9 cellular contexts compared by ENCODE assay signal in the genomic region with DNA sequence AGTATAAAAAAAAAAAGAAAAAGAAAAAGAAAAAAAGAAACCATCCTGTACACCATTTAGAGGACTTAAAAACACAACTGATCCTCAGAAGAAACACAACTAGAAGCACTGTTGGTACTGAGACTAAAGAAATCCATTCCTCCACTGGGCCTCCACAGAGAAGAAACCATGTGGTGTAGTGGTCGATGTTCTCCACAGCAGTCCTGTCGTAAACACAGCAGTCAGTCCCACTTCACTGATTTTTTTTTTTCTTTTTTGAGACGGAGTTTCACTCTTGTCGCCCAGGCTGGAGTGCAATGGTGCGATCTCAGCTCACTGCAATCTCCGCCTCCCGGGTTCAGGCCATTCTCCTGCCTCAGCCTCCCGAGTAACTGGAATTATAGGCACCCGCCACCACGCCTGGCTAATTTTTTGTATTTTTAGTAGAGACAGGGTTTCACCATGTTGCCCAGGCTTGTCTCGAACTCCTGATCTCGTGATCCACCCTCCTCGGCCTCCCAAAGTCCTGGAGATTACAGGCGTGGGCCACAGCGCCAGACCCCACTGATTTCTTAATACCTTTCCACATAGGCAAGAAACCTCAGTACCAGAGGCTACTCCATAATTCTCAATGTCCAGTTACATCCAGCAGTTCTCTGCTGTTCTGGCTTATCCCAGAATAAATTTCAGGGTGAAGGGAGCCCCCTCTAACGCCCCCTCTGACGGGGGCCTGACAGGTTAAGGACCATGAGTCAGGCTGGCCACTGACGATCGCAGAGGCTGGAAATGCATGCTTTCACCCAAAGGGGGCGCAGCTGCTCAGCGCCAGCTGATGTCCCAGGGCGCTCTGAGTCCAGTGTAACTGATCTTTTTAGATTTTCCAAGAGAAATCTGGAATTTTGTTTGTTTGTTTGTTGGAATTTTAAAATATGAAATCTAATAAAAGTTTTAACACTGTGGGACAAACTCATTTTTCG. TPM values are rescaled to one million over a fixed set of nuclear protein-coding genes. Genes with fewer than 3 reads are reported as not detected.
DNase-seq lines count a peak whose midpoint lies in the region; ATAC-seq, FAIRE-seq and TF ChIP-seq lines count a peak whose summit lies in the region.
"Had no signal": no experiment of that assay in that cellular context is flagged by ENCODE, and none has a peak within 500 bp of the region (broad histone marks: within the 10 kb centered on the region; RNA-seq: fewer than 3 reads in every experiment).

No MANE protein-coding gene starts in this region.

- no peak for ATAC-seq in HG03280 (IDR thresholded peaks at IDR 0.05; ENCODE audit: unreplicated experiment)

- H3K9ac ChIP-seq in SU-DHL-6 (ENCODE audit: low read length) (no peak overlapping the region), trophoblast cell (ENCODE audit: low read length) (no peak overlapping the region)

- H3K79me2 ChIP-seq in SU-DHL-6 (ENCODE audit: insufficient read depth, low read length) (no peaks in the 10 kb centered on the region), trophoblast cell (ENCODE audit: control insufficient read depth, insufficient read depth, low read length, poor library complexity) (no peaks in the 10 kb centered on the region)

- DNase-seq in AG09319 (ENCODE audit: extremely low read depth, low read depth) (no peak), GOT3 (lab: John Stamatoyannopoulos, UW) (peak; percentile 11), fibroblast of peridontal ligament (ENCODE audit: extremely low read depth) (peak; percentile 53), trophoblast cell (peak; percentile 21 to 72), GM19238 (ENCODE audit: insufficient read length, low spot score) (no peak), GM19239 (ENCODE audit: insufficient read length, low spot score) (no peak)

- H3K9me2 ChIP-seq in SU-DHL-6 (replicated peaks; ENCODE audit: insufficient read depth, low read length), result no peaks in the 10 kb centered on the region

- no peak overlapping the region for H3K23ac ChIP-seq in trophoblast cell (ENCODE audit: low read length)

- no peak overlapping the region for H3K27ac ChIP-seq in SU-DHL-6 (ENCODE audit: low read depth, low read length)
- no peak overlapping the region for H3K27ac ChIP-seq in trophoblast cell (ENCODE audit: low read depth, low read length)
- H3K27ac ChIP-seq: epithelial cell of prostate had no signal

- H4K8ac ChIP-seq in trophoblast cell (ENCODE audit: low read depth, low read length), result no peak overlapping the region

- H2BK12ac ChIP-seq in trophoblast cell (ENCODE audit: low read length), result no peak overlapping the region

- no peaks in the 10 kb centered on the region for H3F3A ChIP-seq in SU-DHL-6 (ENCODE audit: insufficient read depth)

- H2BK5ac ChIP-seq in trophoblast cell (ENCODE audit: low read depth, low read length, poor library complexity), result no peak overlapping the region

- H3K4me1 ChIP-seq in trophoblast cell (ENCODE audit: control insufficient read depth in 1 of 2, insufficient read depth in 2 of 2, low read length in 2 of 2), result no peaks in the 10 kb centered on the region

- no peak overlapping the region for H4K91ac ChIP-seq in trophoblast cell (ENCODE audit: low read depth, low read length)

- no peak overlapping the region for H3K4ac ChIP-seq in trophoblast cell (ENCODE audit: low read depth, low read length)

- H4K20me1 ChIP-seq in SU-DHL-6 (ENCODE audit: low read depth, low read length), result no peaks in the 10 kb centered on the region

- H2BK120ac ChIP-seq in trophoblast cell (ENCODE audit: insufficient read depth, low read length, poor library complexity), result no peak overlapping the region

- no peaks in the 10 kb centered on the region for H3K36me3 ChIP-seq in SU-DHL-6 (ENCODE audit: low read length)
- H3K36me3 ChIP-seq in trophoblast cell (ENCODE audit: control insufficient read depth in 1 of 2, insufficient read depth in 2 of 2, low read length in 2 of 2), result no peaks in the 10 kb centered on the region

- H3K4me3 ChIP-seq in SU-DHL-6 (ENCODE audit: insufficient read depth, low read length, poor library complexity, severe bottlenecking), result no peak overlapping the region
- no peak overlapping the region for H3K4me3 ChIP-seq in trophoblast cell (ENCODE audit: low read depth, low read length)

- no peak overlapping the region for H3K18ac ChIP-seq in trophoblast cell (ENCODE audit: low read length)

- peak; percentile 93 for TF ChIP-seq CTCF in AG09319 (IDR thresholded peaks at IDR 0.05; ENCODE audit: low read depth, low read length)
- TF ChIP-seq CTCF in SU-DHL-6 (IDR thresholded peaks at IDR 0.05; ENCODE audit: insufficient read depth, low read length, poor library complexity, severe bottlenecking), result peak; percentile 29

- no peak overlapping the region for H3K14ac ChIP-seq in trophoblast cell (ENCODE audit: low read length)

- no peak overlapping the region for H4K12ac ChIP-seq in trophoblast cell (ENCODE audit: low read depth, low read length)

- no CpG with 5 or more reads among the region's 23 CpGs for WGBS in trophoblast cell (ENCODE audit: extremely low coverage, insufficient coverage, insufficient read length)

- no peaks in the 10 kb centered on the region for H3K79me1 ChIP-seq in trophoblast cell (ENCODE audit: low read length)

- H2AK5ac ChIP-seq in trophoblast cell (ENCODE audit: low read length), result no peak overlapping the region

- no peak for FAIRE-seq in GM19239 (lab: Jason Lieb, UNC)

- H2AFZ ChIP-seq in SU-DHL-6 (ENCODE audit: low read depth, low read length, severe bottlenecking) (no peak overlapping the region), trophoblast cell (ENCODE audit: insufficient read depth, low read length, poor library complexity) (no peak overlapping the region)

- no peaks in the 10 kb centered on the region for H3K9me3 ChIP-seq in SU-DHL-6 (ENCODE audit: insufficient read depth, low read length)
- H3K9me3 ChIP-seq in trophoblast cell (ENCODE audit: insufficient read depth, low read depth, low read length), result no peaks in the 10 kb centered on the region

- no peaks in the 10 kb centered on the region for H3K27me3 ChIP-seq in SU-DHL-6 (ENCODE audit: low read length)
- H3K27me3 ChIP-seq in trophoblast cell (ENCODE audit: insufficient read depth, low read length), result no peaks in the 10 kb centered on the region

- H3K4me2 ChIP-seq in SU-DHL-6 (ENCODE audit: low read depth, low read length, poor library complexity, severe bottlenecking), result no peak overlapping the region
- H3K4me2 ChIP-seq in trophoblast cell (ENCODE audit: low read length), result no peak overlapping the region

RNA-seq across cellular contexts. Expression of a gene that starts 24.8 kb away (rescaled TPM):
- 0.04 and 0.08 TPM in 2 replicates for polyA plus RNA-seq in trophoblast cell (2013)

RNA-seq across cellular contexts. Expression of a gene that starts 45.3 kb away (rescaled TPM):
- 26.3 and 28.5 TPM in 2 replicates for polyA plus RNA-seq in trophoblast cell (2013)

RNA-seq across cellular contexts. Expression of a gene that starts 59.4 kb away (rescaled TPM):
- 1.8 and 2.0 TPM in 2 replicates for polyA plus RNA-seq in trophoblast cell (2013)

RNA-seq across cellular contexts. Expression of a gene that starts 59.5 kb away (rescaled TPM):
- polyA plus RNA-seq in trophoblast cell (2013), result 105 and 106 TPM in 2 replicates

Comparison
In these comparisons a context has a peak if more than half of its experiments do, and no peak if none do; other contexts are left out.
1. DNase-seq: peak in GOT3 (single experiment), fibroblast of peridontal ligament (single experiment) and trophoblast cell (2 of 2); none in AG09319 (single experiment), GM19238 (single experiment) and GM19239 (single experiment).